In genomic region chr16:30052671-30053372, GRCh38 we compare ENCODE assay signal across 1 cellular context.
TF ChIP-seq lines count a peak whose summit lies in the region.

No MANE protein-coding gene starts in this region.

TF ChIP-seq in HepG2, 621 proteins besides CTCF, POLR2A, EP300 and RAD21 (continued from another document and continues in another):
- TF ChIP-seq PCBP1 (IDR thresholded peaks at IDR 0.05; ENCODE audit: borderline replicate concordance, low read depth, low read length) (peak; percentile 85; the same call in 1 of the 2 replicates), RBFOX2 (IDR thresholded peaks at IDR 0.05; ENCODE audit: low read depth, low read length) (peak; percentile 52; the same call in 1 of the 2 replicates), ZNF501 (CRISPR knock-in tag; IDR thresholded peaks at IDR 0.05) (peak; percentile 85; the same call in 1 of the 2 replicates), ZNF570 (CRISPR knock-in tag; IDR thresholded peaks at IDR 0.05; ENCODE audit: borderline replicate concordance) (peak; percentile 85; the same call in 1 of the 2 replicates), ZNF24 (IDR thresholded peaks at IDR 0.05) (no peak; the same call in 1 of the 2 replicates), REST (IDR thresholded peaks at IDR 0.05; ENCODE audit: borderline replicate concordance in 1 of 2, low read depth in 1 of 2, low read length in 2 of 2) (peak in 1 of 2 experiments; percentile 58; a peak in 1 of 4 replicates), ZNF850 (CRISPR knock-in tag; conservative IDR thresholded peaks at IDR 0.05) (0 out of 2 replicates have a peak, but pooled peaks have one; percentile 34), EEA1 (CRISPR knock-in tag; IDR thresholded peaks at IDR 0.05; ENCODE audit: borderline replicate concordance) (peak; percentile 83), PHF20 (CRISPR knock-in tag; IDR thresholded peaks at IDR 0.05) (peak; percentile 86), ATF4 (CRISPR knock-in tag; IDR thresholded peaks at IDR 0.05) (peak in 1 of 2 experiments; percentile 54; a peak in 1 of 4 replicates), ZNF431 (CRISPR knock-in tag; IDR thresholded peaks at IDR 0.05; ENCODE audit: borderline replicate concordance, low read depth) (0 out of 2 replicates have a peak, but pooled peaks have one; percentile 87), ZNF552 (CRISPR knock-in tag; IDR thresholded peaks at IDR 0.05; ENCODE audit: borderline replicate concordance) (peak; percentile 92; the same call in 1 of the 2 replicates), KAT2B (IDR thresholded peaks at IDR 0.05; ENCODE audit: borderline replicate concordance, low read depth, low read length) (no peak), ZNF737 (CRISPR knock-in tag; IDR thresholded peaks at IDR 0.05; ENCODE audit: borderline replicate concordance) (no peak), ZSCAN5A (CRISPR knock-in tag; IDR thresholded peaks at IDR 0.05; ENCODE audit: borderline replicate concordance) (peak; percentile 96), HOMEZ (CRISPR knock-in tag; IDR thresholded peaks at IDR 0.05; ENCODE audit: low read depth) (0 out of 2 replicates have a peak, but pooled peaks have one; percentile 30), MIER3 (CRISPR knock-in tag; IDR thresholded peaks at IDR 0.05; ENCODE audit: borderline replicate concordance) (peak; percentile 86; the same call in 1 of the 2 replicates), NKX3-1 (CRISPR knock-in tag; IDR thresholded peaks at IDR 0.05) (peak; percentile 94), TOPORS (CRISPR knock-in tag; IDR thresholded peaks at IDR 0.05) (peak; percentile 95), ZNF33B (CRISPR knock-in tag; IDR thresholded peaks at IDR 0.05) (peak; percentile 96), TSC22D2 (CRISPR knock-in tag; IDR thresholded peaks at IDR 0.05; ENCODE audit: borderline replicate concordance) (peak; percentile 92; the same call in 1 of the 2 replicates), ZNF644 (CRISPR knock-in tag; IDR thresholded peaks at IDR 0.05; ENCODE audit: low read depth) (no peak), GZF1 (CRISPR knock-in tag; IDR thresholded peaks at IDR 0.05) (no peak), ZNF383 (CRISPR knock-in tag; IDR thresholded peaks at IDR 0.05; ENCODE audit: borderline replicate concordance) (no peak), FOSL2 (CRISPR knock-in tag; IDR thresholded peaks at IDR 0.05) (peak; percentile 66), ZFP36 (IDR thresholded peaks at IDR 0.05; ENCODE audit: borderline replicate concordance, low read depth, low read length, partially characterized antibody) (no peak), FOXO4 (CRISPR knock-in tag; conservative IDR thresholded peaks at IDR 0.05) (peak; percentile 94; the same call in 1 of the 2 replicates), ZSCAN12 (CRISPR knock-in tag; IDR thresholded peaks at IDR 0.05) (peak; percentile 85; the same call in 1 of the 2 replicates), STAT6 (CRISPR knock-in tag; IDR thresholded peaks at IDR 0.05; ENCODE audit: borderline replicate concordance) (no peak), SP5 (CRISPR knock-in tag; IDR thresholded peaks at IDR 0.05; ENCODE audit: borderline replicate concordance, low read depth) (peak; percentile 95), ZNF382 (CRISPR knock-in tag; IDR thresholded peaks at IDR 0.05; ENCODE audit: borderline replicate concordance) (no peak), SAFB2 (CRISPR knock-in tag; IDR thresholded peaks at IDR 0.05; ENCODE audit: borderline replicate concordance, low read depth) (0 out of 2 replicates have a peak, but pooled peaks have one; percentile 40), KLF16 (CRISPR knock-in tag; IDR thresholded peaks at IDR 0.05) (peak; percentile 95 to 97), HBP1 (CRISPR knock-in tag; IDR thresholded peaks at IDR 0.05; ENCODE audit: low read depth) (peak; percentile 68; the same call in 1 of the 2 replicates), ZNF720 (CRISPR knock-in tag; IDR thresholded peaks at IDR 0.05) (0 out of 2 replicates have a peak, but pooled peaks have one; percentile 91), ADNP (CRISPR knock-in tag; IDR thresholded peaks at IDR 0.05) (no peak), MAZ (IDR thresholded peaks at IDR 0.05; ENCODE audit: borderline replicate concordance, low read depth, low read length) (peak; percentile 54; the same call in 1 of the 2 replicates), MAZ (CRISPR knock-in tag; IDR thresholded peaks at IDR 0.05; ENCODE audit: low read depth) (peak; percentile 96), MZF1 (CRISPR knock-in tag; IDR thresholded peaks at IDR 0.05; ENCODE audit: borderline replicate concordance) (no peak), KDM6A (CRISPR knock-in tag; IDR thresholded peaks at IDR 0.05; ENCODE audit: low read depth) (peak; percentile 23; the same call in 1 of the 2 replicates), ZNF768 (CRISPR knock-in tag; IDR thresholded peaks at IDR 0.05) (peak; percentile 77), ZNF878 (CRISPR knock-in tag; IDR thresholded peaks at IDR 0.05) (0 out of 2 replicates have a peak, but pooled peaks have one; percentile 55), AKNA (CRISPR knock-in tag; IDR thresholded peaks at IDR 0.05; ENCODE audit: borderline replicate concordance) (peak; percentile 74; the same call in 1 of the 2 replicates), ZNF629 (CRISPR knock-in tag; conservative IDR thresholded peaks at IDR 0.05) (0 out of 2 replicates have a peak, but pooled peaks have one; percentile 40), ZFYVE20 (CRISPR knock-in tag; IDR thresholded peaks at IDR 0.05; ENCODE audit: borderline replicate concordance, low read depth) (peak; percentile 61; the same call in 1 of the 2 replicates)
